ENCODE assay signal across 26 cellular contexts in genomic region chr11:91272089-91272488, GRCh38.
"Had no signal": no experiment of that assay in that cellular context is flagged by ENCODE, and none has a peak within 500 bp of the region (broad histone marks: within the 10 kb centered on the region; RNA-seq: fewer than 3 reads in every experiment).

No MANE protein-coding gene starts in this region.

- H3K4me3 ChIP-seq: ascending aorta, breast epithelium, cardiac muscle cell, coronary artery, dorsolateral prefrontal cortex, heart left ventricle had no signal

- H3K36me3 ChIP-seq: ascending aorta, breast epithelium, cardiac muscle cell, heart left ventricle had no signal

- DNase-seq: activated CD4-positive, alpha-beta memory T cell treated with anti-CD3 and anti-CD28 coated beads for 36 hours; activated CD4-positive, alpha-beta T cell treated with anti-CD3 and anti-CD28 coated beads for 36 hours; activated CD4-positive, alpha-beta T cell treated with anti-CD3 and anti-CD28 coated beads, Interleukin-2, amount 10 ng/mL, durations not matched to agents 24 days and 14 days; activated CD4-positive, CD25-positive, alpha-beta regulatory T cell; activated CD4-positive, CD25-positive, alpha-beta regulatory T cell treated with anti-CD3 and anti-CD28 coated beads, Interleukin-2, amount 50 U/mL, for 72 hours; activated CD8-positive, alpha-beta memory T cell treated with anti-CD3 and anti-CD28 coated beads, Interleukin-2, amount 10 ng/mL, durations not matched to agents 7 days and 5 days; activated CD8-positive, alpha-beta memory T cell treated with anti-CD3 and anti-CD28 coated beads, Interleukin-2, amount 50 U/mL, for 4 hours; activated CD8-positive, alpha-beta T cell treated with anti-CD3 and anti-CD28 coated beads, Interleukin-2, amount 10 ng/mL, durations not matched to agents 7 days and 5 days; activated effector memory CD4-positive, alpha-beta T cell treated with anti-CD3 and anti-CD28 coated beads, Interleukin-2, amount 50 U/mL, for 16 hours; activated naive CD4-positive, alpha-beta T cell treated with anti-CD3 and anti-CD28 coated beads, Interleukin-2, amount 10 ng/mL, durations not matched to agents 7 days and 5 days; activated naive CD8-positive, alpha-beta T cell treated with anti-CD3 and anti-CD28 coated beads, Interleukin-2, amount 10 ng/mL, durations not matched to agents 7 days and 5 days; activated T-cell treated with anti-CD3 and anti-CD28 coated beads, Interleukin-2, amount 50 U/mL, for 1 hour; activated T-cell treated with anti-CD3 and anti-CD28 coated beads, Interleukin-2, amount 50 U/mL, for 48 hours; central memory CD4-positive, alpha-beta T cell; cerebellar nuclear complex; dorsolateral prefrontal cortex; effector memory CD4-positive, alpha-beta T cell; endodermal cell; foreskin fibroblast; glutamatergic neuron; heart left ventricle; T-helper 2 cell had no signal

- H3K4me1 ChIP-seq: ascending aorta, breast epithelium, heart left ventricle had no signal

- H3K9me3 ChIP-seq: ascending aorta, breast epithelium, heart left ventricle had no signal

- H3K27ac ChIP-seq: ascending aorta, breast epithelium, cardiac muscle cell, coronary artery, dorsolateral prefrontal cortex, heart left ventricle had no signal

- H3K27me3 ChIP-seq: ascending aorta, breast epithelium, cardiac muscle cell, dorsolateral prefrontal cortex, heart left ventricle had no signal
